ENCODE assay signal across 2 cellular contexts in the genomic region with DNA sequence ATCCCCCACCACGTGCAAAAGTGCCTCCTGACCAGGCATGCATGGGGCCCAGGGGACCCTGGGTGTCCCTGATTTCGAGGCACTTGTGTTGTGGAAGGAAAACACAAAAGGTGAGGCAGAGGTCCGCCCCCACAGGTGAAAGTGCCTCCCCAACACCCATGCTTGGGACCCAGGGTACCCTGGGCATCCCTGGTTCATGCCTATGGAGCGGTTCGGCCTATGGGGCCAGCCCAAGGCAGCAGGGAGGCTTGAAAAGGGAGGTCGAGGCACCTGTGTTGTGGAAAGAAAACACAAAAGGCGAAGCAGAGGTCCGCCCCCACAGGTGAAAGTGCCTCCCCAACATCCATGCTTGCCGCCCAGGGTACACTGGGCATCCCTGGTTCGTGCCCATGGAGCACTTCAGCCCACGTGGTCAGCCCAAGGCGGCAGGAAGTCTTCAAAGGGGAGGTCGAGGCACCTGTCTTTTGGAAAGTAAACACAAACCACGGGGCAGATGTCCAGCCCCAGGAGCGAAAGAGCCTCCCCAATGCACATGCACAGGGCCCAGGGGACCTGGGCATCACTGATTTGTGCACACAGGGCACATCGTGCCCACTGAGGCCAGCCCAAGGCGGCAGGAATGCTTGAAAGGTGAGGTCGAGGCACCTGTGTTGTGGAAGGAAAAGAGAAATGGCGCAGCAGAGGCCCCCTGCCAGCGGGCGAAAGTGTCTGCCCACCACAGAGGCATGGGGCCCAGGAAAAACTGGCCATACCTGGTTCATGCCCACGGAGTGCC.
TF ChIP-seq lines count a peak whose summit lies in the region.

No MANE protein-coding gene starts in this region.

TF ChIP-seq in SK-N-SH, 30 proteins besides CTCF, POLR2A, EP300 and RAD21 (continued from another document):
- TF ChIP-seq, protein P1, sequence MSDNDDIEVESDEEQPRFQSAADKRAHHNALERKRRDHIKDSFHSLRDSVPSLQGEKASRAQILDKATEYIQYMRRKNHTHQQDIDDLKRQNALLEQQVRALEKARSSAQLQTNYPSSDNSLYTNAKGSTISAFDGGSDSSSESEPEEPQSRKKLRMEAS (IDR thresholded peaks at IDR 0.05; ENCODE audit: low read depth): no peak
- TF ChIP-seq NRF1 (IDR thresholded peaks at IDR 0.05; ENCODE audit: low read depth, low read length): no peak
- no peak for TF ChIP-seq MEF2A (IDR thresholded peaks at IDR 0.05; ENCODE audit: borderline replicate concordance, low read depth)
- no peak for TF ChIP-seq FOXM1 (IDR thresholded peaks at IDR 0.05; ENCODE audit: low read depth)
- no peak for TF ChIP-seq USF1 (IDR thresholded peaks at IDR 0.05; ENCODE audit: borderline replicate concordance, low read depth)
- TF ChIP-seq RXRA (IDR thresholded peaks at IDR 0.05; ENCODE audit: borderline replicate concordance, low read depth): no peak
- no peak for TF ChIP-seq TCF12 (IDR thresholded peaks at IDR 0.05)
- no peak for TF ChIP-seq RFX5 (IDR thresholded peaks at IDR 0.05; ENCODE audit: low read length)
- no peak for TF ChIP-seq IRF3 (IDR thresholded peaks at IDR 0.05; ENCODE audit: low read depth, low read length)

TF ChIP-seq in SK-N-SH treated with all-trans-retinoic acid at 6 μM for 48 hours, 23 proteins besides CTCF, POLR2A, EP300 and RAD21 (continued from another document):
- TF ChIP-seq ZFP30 (CRISPR knock-in tag; IDR thresholded peaks at IDR 0.05): no peak
- TF ChIP-seq OSR1 (CRISPR knock-in tag; IDR thresholded peaks at IDR 0.05): no peak
- no peak for TF ChIP-seq RARB (CRISPR knock-in tag; IDR thresholded peaks at IDR 0.05)
- TF ChIP-seq, protein P2, sequence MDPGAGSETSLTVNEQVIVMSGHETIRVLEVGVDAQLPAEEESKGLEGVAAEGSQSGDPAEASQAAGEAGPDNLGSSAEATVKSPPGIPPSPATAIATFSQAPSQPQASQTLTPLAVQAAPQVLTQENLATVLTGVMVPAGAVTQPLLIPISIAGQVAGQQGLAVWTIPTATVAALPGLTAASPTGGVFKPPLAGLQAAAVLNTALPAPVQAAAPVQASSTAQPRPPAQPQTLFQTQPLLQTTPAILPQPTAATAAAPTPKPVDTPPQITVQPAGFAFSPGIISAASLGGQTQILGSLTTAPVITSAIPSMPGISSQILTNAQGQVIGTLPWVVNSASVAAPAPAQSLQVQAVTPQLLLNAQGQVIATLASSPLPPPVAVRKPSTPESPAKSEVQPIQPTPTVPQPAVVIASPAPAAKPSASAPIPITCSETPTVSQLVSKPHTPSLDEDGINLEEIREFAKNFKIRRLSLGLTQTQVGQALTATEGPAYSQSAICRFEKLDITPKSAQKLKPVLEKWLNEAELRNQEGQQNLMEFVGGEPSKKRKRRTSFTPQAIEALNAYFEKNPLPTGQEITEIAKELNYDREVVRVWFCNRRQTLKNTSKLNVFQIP (CRISPR knock-in tag; IDR thresholded peaks at IDR 0.05; ENCODE audit: borderline replicate concordance, low read depth): no peak
- TF ChIP-seq SNAI2 (CRISPR knock-in tag; IDR thresholded peaks at IDR 0.05): no peak
- TF ChIP-seq CSDC2 (CRISPR knock-in tag; IDR thresholded peaks at IDR 0.05): no peak
- no peak for TF ChIP-seq TOX (CRISPR knock-in tag; IDR thresholded peaks at IDR 0.05; ENCODE audit: borderline replicate concordance)
- TF ChIP-seq, protein P3, sequence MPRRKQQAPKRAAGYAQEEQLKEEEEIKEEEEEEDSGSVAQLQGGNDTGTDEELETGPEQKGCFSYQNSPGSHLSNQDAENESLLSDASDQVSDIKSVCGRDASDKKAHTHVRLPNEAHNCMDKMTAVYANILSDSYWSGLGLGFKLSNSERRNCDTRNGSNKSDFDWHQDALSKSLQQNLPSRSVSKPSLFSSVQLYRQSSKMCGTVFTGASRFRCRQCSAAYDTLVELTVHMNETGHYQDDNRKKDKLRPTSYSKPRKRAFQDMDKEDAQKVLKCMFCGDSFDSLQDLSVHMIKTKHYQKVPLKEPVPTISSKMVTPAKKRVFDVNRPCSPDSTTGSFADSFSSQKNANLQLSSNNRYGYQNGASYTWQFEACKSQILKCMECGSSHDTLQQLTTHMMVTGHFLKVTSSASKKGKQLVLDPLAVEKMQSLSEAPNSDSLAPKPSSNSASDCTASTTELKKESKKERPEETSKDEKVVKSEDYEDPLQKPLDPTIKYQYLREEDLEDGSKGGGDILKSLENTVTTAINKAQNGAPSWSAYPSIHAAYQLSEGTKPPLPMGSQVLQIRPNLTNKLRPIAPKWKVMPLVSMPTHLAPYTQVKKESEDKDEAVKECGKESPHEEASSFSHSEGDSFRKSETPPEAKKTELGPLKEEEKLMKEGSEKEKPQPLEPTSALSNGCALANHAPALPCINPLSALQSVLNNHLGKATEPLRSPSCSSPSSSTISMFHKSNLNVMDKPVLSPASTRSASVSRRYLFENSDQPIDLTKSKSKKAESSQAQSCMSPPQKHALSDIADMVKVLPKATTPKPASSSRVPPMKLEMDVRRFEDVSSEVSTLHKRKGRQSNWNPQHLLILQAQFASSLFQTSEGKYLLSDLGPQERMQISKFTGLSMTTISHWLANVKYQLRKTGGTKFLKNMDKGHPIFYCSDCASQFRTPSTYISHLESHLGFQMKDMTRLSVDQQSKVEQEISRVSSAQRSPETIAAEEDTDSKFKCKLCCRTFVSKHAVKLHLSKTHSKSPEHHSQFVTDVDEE (CRISPR knock-in tag; IDR thresholded peaks at IDR 0.05): no peak
